8 cellular contexts compared by ENCODE assay signal in the genomic region with DNA sequence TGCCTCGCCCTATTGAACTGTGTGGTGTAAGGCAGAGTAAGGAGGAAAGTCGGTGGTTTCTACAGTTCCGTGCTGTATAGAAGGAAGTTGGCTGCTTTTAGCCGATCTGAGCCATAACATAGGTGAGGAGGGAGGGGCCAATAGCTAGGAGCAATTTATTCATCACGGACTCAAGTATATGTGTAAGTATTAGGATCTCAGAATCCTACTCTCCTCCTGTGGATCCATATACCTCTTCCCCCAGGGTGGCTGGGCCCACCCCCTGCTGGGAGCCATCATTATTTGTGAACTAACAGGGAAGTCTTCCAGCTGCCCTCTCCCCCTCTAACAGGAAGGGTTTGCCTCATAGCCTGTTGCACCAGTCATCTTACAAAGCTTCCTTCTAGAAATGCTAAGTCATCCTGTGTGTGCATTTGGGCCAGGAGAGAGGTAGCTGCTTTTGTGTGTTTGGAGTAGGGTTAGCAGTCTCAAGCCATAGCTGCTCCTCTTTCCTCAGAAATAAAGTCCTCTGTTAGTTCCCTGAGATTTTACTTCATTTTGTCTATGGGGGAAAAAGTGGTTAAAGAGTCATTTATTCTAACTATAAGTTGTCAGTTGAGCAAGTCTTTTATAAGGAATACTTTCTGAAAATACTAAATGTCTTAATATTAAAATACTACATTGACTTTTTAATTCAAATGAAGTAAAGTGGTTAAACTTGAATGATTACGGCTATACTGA. TPM values are rescaled to one million over a fixed set of nuclear protein-coding genes. Genes with fewer than 3 reads are reported as not detected.
DNase-seq lines count a peak whose midpoint lies in the region; ATAC-seq, FAIRE-seq and TF ChIP-seq lines count a peak whose summit lies in the region.

No MANE protein-coding gene starts in this region.

- no peaks in the 10 kb centered on the region for H3K27me3 Mint-ChIP-seq in memory B cell

- H3K36me3 ChIP-seq in Loucy (ENCODE audit: insufficient read depth, low read length) (peaks cover 85% of the 10 kb centered on the region), bronchial epithelial cell (ENCODE audit: control insufficient read depth, insufficient read depth, low read length) (peaks cover 29% of the 10 kb centered on the region)

- DNase-seq in AML-193 (lab: John Stamatoyannopoulos, UW) (peak; percentile 97 to 98), bronchial epithelial cell (ENCODE audit: low read depth) (peak; percentile 72), memory B cell (ENCODE audit: low spot score in 2 of 2) (no peak), NCI-H774 (lab: John Stamatoyannopoulos, UW) (no peak)
- no peak for DNase-seq in stimulated activated CD4-positive, alpha-beta T cell treated with anti-CD3 and anti-CD28 coated beads, Interleukin-4, amount 100 ng/mL, for 4 hours
- DNase-seq in stimulated activated CD4-positive, alpha-beta T cell treated with anti-CD3 and anti-CD28 coated beads, Interleukin-2, amount 100 ng/mL, for 24 hours: no peak

- no peak for FAIRE-seq in bronchial epithelial cell (lab: Jason Lieb, UNC)

- H3K4me3 Mint-ChIP-seq in memory B cell: no peak overlapping the region

- H3K27ac Mint-ChIP-seq in memory B cell: peak overlapping the region; percentile 82

- H3K9ac ChIP-seq in Loucy (ENCODE audit: low read depth, low read length, poor library complexity, severe bottlenecking): peak overlapping the region; percentile 50

- H3K4me2 ChIP-seq in Loucy (ENCODE audit: low read depth, low read length, poor library complexity, severe bottlenecking): peak overlapping the region; percentile 60

- peaks cover 17% of the 10 kb centered on the region for H3K4me1 ChIP-seq in Loucy (ENCODE audit: insufficient read depth, low read length, poor library complexity, severe bottlenecking)

- ATAC-seq in memory B cell (ENCODE audit: low read depth): no peak
- no peak for ATAC-seq in GM18505 (IDR thresholded peaks at IDR 0.05; ENCODE audit: unreplicated experiment)

- TF ChIP-seq POLR2A in GM18505 (IDR thresholded peaks at IDR 0.05; ENCODE audit: borderline replicate concordance, extremely low read depth, insufficient read depth, insufficient read length): no peak

- no peaks in the 10 kb centered on the region for H4K20me1 ChIP-seq in Loucy (ENCODE audit: insufficient read depth, low read length, poor library complexity, severe bottlenecking)

- no peaks in the 10 kb centered on the region for H3K4me1 Mint-ChIP-seq in memory B cell

- peaks cover 56% of the 10 kb centered on the region for H3K36me3 Mint-ChIP-seq in memory B cell

- TF ChIP-seq CTCF in Loucy (conservative IDR thresholded peaks at IDR 0.05; ENCODE audit: low read length) (no peak), bronchial epithelial cell (IDR thresholded peaks at IDR 0.05; ENCODE audit: insufficient read depth, low read length, severe bottlenecking) (no peak)

- H3K9me2 ChIP-seq in Loucy (replicated peaks; ENCODE audit: low read depth, low read length): no peaks in the 10 kb centered on the region

- H3K9me3 Mint-ChIP-seq in memory B cell: no peaks in the 10 kb centered on the region

- H3K27me3 ChIP-seq in Loucy (ENCODE audit: insufficient read depth, low read length, poor library complexity, severe bottlenecking) (no peaks in the 10 kb centered on the region), bronchial epithelial cell (ENCODE audit: control insufficient read depth, insufficient read depth, low read length) (no peaks in the 10 kb centered on the region)

- H3K79me2 ChIP-seq in Loucy (ENCODE audit: insufficient read depth, low read length): no peaks in the 10 kb centered on the region

- peak overlapping the region; percentile 59 for H2AFZ ChIP-seq in Loucy (ENCODE audit: low read length)

- no peaks in the 10 kb centered on the region; the same call in 1 of the 2 replicates for H3F3A ChIP-seq in Loucy (ENCODE audit: low read depth)

- H3K9me3 ChIP-seq in Loucy (ENCODE audit: insufficient read depth, low read depth, low read length): no peaks in the 10 kb centered on the region

- H3K4me3 ChIP-seq in Loucy (ENCODE audit: low read length, poor library complexity, severe bottlenecking) (peak overlapping the region; percentile 48), bronchial epithelial cell (ENCODE audit: low read depth, low read length) (no peak overlapping the region)

RNA-seq across cellular contexts. Expression of a gene that starts 14.9 kb away (rescaled TPM):
- total RNA-seq in bronchial epithelial cell: 8.4 and 9.7 TPM in 2 replicates

RNA-seq across cellular contexts. Expression of a gene that starts 16.5 kb away (rescaled TPM):
- total RNA-seq in bronchial epithelial cell: 52.4 and 74.5 TPM in 2 replicates

RNA-seq across cellular contexts. Expression of a gene that starts 34.5 kb away (rescaled TPM):
- 0.26 TPM in 2 replicates for total RNA-seq in bronchial epithelial cell

RNA-seq across cellular contexts. Expression of a gene that starts 57.0 kb away (rescaled TPM):
- 46.7 and 55.5 TPM in 2 replicates for total RNA-seq in bronchial epithelial cell

RNA-seq across cellular contexts. Expression of a gene that starts 59.4 kb away (rescaled TPM):
- total RNA-seq in bronchial epithelial cell: 8.7 and 14.2 TPM in 2 replicates

Comparison
In these comparisons a context has a peak if more than half of its experiments do, and no peak if none do; other contexts are left out.
1. DNase-seq: peak in AML-193 (2 of 2) and bronchial epithelial cell (single experiment); none in memory B cell (0 of 2), stimulated activated CD4-positive, alpha-beta T cell treated with anti-CD3 and anti-CD28 coated beads, Interleukin-4, amount 100 ng/mL, for 4 hours (0 of 2), stimulated activated CD4-positive, alpha-beta T cell treated with anti-CD3 and anti-CD28 coated beads, Interleukin-2, amount 100 ng/mL, for 24 hours (0 of 2) and NCI-H774 (single experiment).